30 cellular contexts compared by ENCODE assay signal in genomic region chr15:65342493-65342892, GRCh38. TPM values are rescaled to one million over a fixed set of nuclear protein-coding genes. Genes with fewer than 3 reads are reported as not detected.
"Had no signal": no experiment of that assay in that cellular context is flagged by ENCODE, and none has a peak within 500 bp of the region (broad histone marks: within the 10 kb centered on the region; RNA-seq: fewer than 3 reads in every experiment).

No MANE protein-coding gene starts in this region.

- DNase-seq: activated CD4-positive, alpha-beta memory T cell treated with anti-CD3 and anti-CD28 coated beads, Interleukin-2, amount 10 ng/mL, durations not matched to agents 7 days and 5 days; activated CD4-positive, alpha-beta T cell treated with anti-CD3 and anti-CD28 coated beads, Interleukin-2, amount 10 ng/mL, durations not matched to agents 7 days and 5 days; activated CD4-positive, CD25-positive, alpha-beta regulatory T cell treated with anti-CD3 and anti-CD28 coated beads, Interleukin-2, amount 50 U/mL, for 72 hours; activated CD8-positive, alpha-beta memory T cell treated with anti-CD3 and anti-CD28 coated beads, Interleukin-2, amount 50 U/mL, for 48 hours; activated gamma-delta T cell; activated naive CD4-positive, alpha-beta T cell treated with anti-CD3 and anti-CD28 coated beads, Interleukin-2, amount 50 U/mL, for 16 hours; activated T-cell treated with anti-CD3 and anti-CD28 coated beads, Interleukin-2, amount 50 U/mL, for 24 hours; amniotic stem cell; brain microvascular endothelial cell; central memory CD4-positive, alpha-beta T cell; dermis blood vessel endothelial cell; effector CD4-positive, alpha-beta T cell; esophagus squamous epithelium; foreskin melanocyte; natural killer cell; ovary; stimulated activated CD4-positive, alpha-beta T cell treated with anti-CD3 and anti-CD28 coated beads, Interleukin-15, amount 100 ng/mL, for 24 hours; stimulated activated CD4-positive, alpha-beta T cell treated with anti-CD3 and anti-CD28 coated beads, Interleukin-2, amount 100 ng/mL, for 24 hours; stimulated activated naive CD4-positive, alpha-beta T cell; T-helper 2 cell; tibial artery had no signal

- H3K4me1 ChIP-seq: esophagus squamous epithelium, psoas muscle, suprapubic skin, tibial artery had no signal

- H3K27ac Mint-ChIP-seq: activated CD4-positive, alpha-beta memory T cell treated with anti-CD3 and anti-CD28 coated beads, Interleukin-2, amount 10 ng/mL, durations not matched to agents 7 days and 5 days; activated CD4-positive, alpha-beta T cell treated with anti-CD3 and anti-CD28 coated beads, Interleukin-2, amount 10 ng/mL, durations not matched to agents 7 days and 5 days; activated T-cell treated with anti-CD3 and anti-CD28 coated beads, Interleukin-2, amount 50 U/mL, for 24 hours; natural killer cell had no signal

- H3K4me3 ChIP-seq: esophagus squamous epithelium, ovary, psoas muscle, smooth muscle cell, suprapubic skin, tibial artery had no signal

- H3K4me3 Mint-ChIP-seq: activated CD4-positive, alpha-beta memory T cell treated with anti-CD3 and anti-CD28 coated beads, Interleukin-2, amount 10 ng/mL, durations not matched to agents 7 days and 5 days; activated CD4-positive, alpha-beta T cell treated with anti-CD3 and anti-CD28 coated beads, Interleukin-2, amount 10 ng/mL, durations not matched to agents 7 days and 5 days; activated T-cell treated with anti-CD3 and anti-CD28 coated beads, Interleukin-2, amount 50 U/mL, for 24 hours; natural killer cell had no signal

- FAIRE-seq: astrocyte had no signal

- H3K9me3 ChIP-seq: esophagus squamous epithelium, ovary, psoas muscle, suprapubic skin, tibial artery had no signal

- H3K27me3 ChIP-seq: brain microvascular endothelial cell, ovary had no signal

- H3K27ac ChIP-seq: brain microvascular endothelial cell, epithelial cell of prostate, esophagus squamous epithelium, ovary, psoas muscle, suprapubic skin, tibial artery had no signal

- H3K9me3 Mint-ChIP-seq: activated CD4-positive, alpha-beta memory T cell treated with anti-CD3 and anti-CD28 coated beads, Interleukin-2, amount 10 ng/mL, durations not matched to agents 7 days and 5 days; activated CD4-positive, alpha-beta T cell treated with anti-CD3 and anti-CD28 coated beads, Interleukin-2, amount 10 ng/mL, durations not matched to agents 7 days and 5 days; activated T-cell treated with anti-CD3 and anti-CD28 coated beads, Interleukin-2, amount 50 U/mL, for 24 hours; natural killer cell had no signal

- H3K4me2 ChIP-seq: smooth muscle cell had no signal

- ATAC-seq: natural killer cell, psoas muscle had no signal

- H3K36me3 ChIP-seq: brain microvascular endothelial cell, esophagus squamous epithelium, ovary, suprapubic skin, tibial artery had no signal

- H3K36me3 Mint-ChIP-seq: natural killer cell had no signal

RNA-seq across cellular contexts. Expression of gene IGDCC3, which starts 35.3 kb away (rescaled TPM):
- total RNA-seq: activated CD4-positive, alpha-beta memory T cell treated with anti-CD3 and anti-CD28 coated beads, Interleukin-2, amount 10 ng/mL, durations not matched to agents 7 days and 5 days; activated CD4-positive, alpha-beta T cell treated with anti-CD3 and anti-CD28 coated beads, Interleukin-2, amount 10 ng/mL, durations not matched to agents 7 days and 5 days; dermis blood vessel endothelial cell; esophagus squamous epithelium; lower leg skin; mononuclear cell; natural killer cell; psoas muscle; suprapubic skin had no signal
- polyA plus RNA-seq: psoas muscle had no signal

RNA-seq across cellular contexts. Expression of gene RNU5B-1, which starts 38.0 kb away (rescaled TPM):
- total RNA-seq: dermis blood vessel endothelial cell, esophagus squamous epithelium, kidney epithelial cell, lower leg skin, mononuclear cell, smooth muscle cell, suprapubic skin had no signal
- polyA plus RNA-seq: ovary, psoas muscle, smooth muscle cell, urinary bladder had no signal

RNA-seq across cellular contexts. Expression of gene RNU5A-1, which starts 46.6 kb away (rescaled TPM):
- total RNA-seq: activated CD4-positive, alpha-beta memory T cell treated with anti-CD3 and anti-CD28 coated beads, Interleukin-2, amount 10 ng/mL, durations not matched to agents 7 days and 5 days; activated CD4-positive, alpha-beta T cell treated with anti-CD3 and anti-CD28 coated beads, Interleukin-2, amount 10 ng/mL, durations not matched to agents 7 days and 5 days; astrocyte; dermis blood vessel endothelial cell; esophagus squamous epithelium; kidney epithelial cell; lower leg skin; mononuclear cell; natural killer cell; ovary; psoas muscle; smooth muscle cell; suprapubic skin; urinary bladder had no signal
- polyA plus RNA-seq: ovary, psoas muscle, smooth muscle cell, urinary bladder had no signal
